In the genomic region with DNA sequence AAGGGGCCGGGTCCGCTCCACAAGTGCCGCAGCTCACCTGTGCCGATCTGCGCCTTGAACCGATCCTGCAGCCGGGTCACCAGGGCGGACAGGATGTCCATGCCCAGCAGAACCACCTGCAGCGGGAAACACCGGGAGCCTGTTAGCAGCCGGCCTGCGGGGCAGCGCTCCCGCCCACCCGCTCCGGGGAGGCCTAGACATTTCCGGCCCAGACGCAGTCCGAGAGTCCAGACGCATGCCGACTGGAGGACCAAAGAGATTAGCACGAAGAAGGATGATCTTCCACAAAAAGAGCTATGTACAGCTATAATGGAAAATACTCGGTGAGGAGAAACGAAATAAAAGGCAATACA, we compare ENCODE assay signal across 8 cellular contexts. TPM values are rescaled to one million over a fixed set of nuclear protein-coding genes. Genes with fewer than 3 reads are reported as not detected.
DNase-seq lines count a peak whose midpoint lies in the region; ATAC-seq and TF ChIP-seq lines count a peak whose summit lies in the region.

No MANE protein-coding gene starts in this region.

- peak overlapping the region; percentile 98 for H3K27ac Mint-ChIP-seq in mesothelial cell of epicardium

- H3K4me1 ChIP-seq in tibial artery, result peaks cover 0 to 67% (median 37%) of the 10 kb centered on the region in 4 donors

- intact Hi-C loops in tibial artery (cut with DNase I; ENCODE audit: low total_unique reads), result loop anchor here (2.0 to 5.0 kb wide), 3 partner anchors 119 to 207 kb away; a partner anchor contains a TSS

- peak overlapping the region; percentile 85 to 98 for H3K27ac ChIP-seq in tibial artery

- no peaks in the 10 kb centered on the region for H3K27me3 Mint-ChIP-seq in mesothelial cell of epicardium (ENCODE audit: low read depth)

- H3K27me3 ChIP-seq in tibial artery, result no peaks in the 10 kb centered on the region

- H3K36me3 ChIP-seq in tibial artery, result peaks cover under 1 to 4% (median 2%) of the 10 kb centered on the region in 3 donors

- H3K9me3 ChIP-seq in tibial artery, result no peaks in the 10 kb centered on the region

- peak overlapping the region; percentile 86 for H3K4me3 Mint-ChIP-seq in mesothelial cell of epicardium

- no peaks in the 10 kb centered on the region for H3K9me3 Mint-ChIP-seq in mesothelial cell of epicardium

- peak overlapping the region; percentile 66 to 74 for H3K4me3 ChIP-seq in tibial artery

- TF ChIP-seq CTCF in mesothelial cell of epicardium (IDR thresholded peaks at IDR 0.05; ENCODE audit: unreplicated experiment), result no peak
- no peak for TF ChIP-seq CTCF in tibial artery (IDR thresholded peaks at IDR 0.05)

- H3K36me3 Mint-ChIP-seq in mesothelial cell of epicardium, result no peaks in the 10 kb centered on the region

- ATAC-seq in GM19452 (IDR thresholded peaks at IDR 0.05; ENCODE audit: unreplicated experiment), result peak; percentile 55
- peak; percentile 51 for ATAC-seq in HG03460 (IDR thresholded peaks at IDR 0.05; ENCODE audit: unreplicated experiment)

- DNase-seq in EL (peak; percentile 81), SK-N-DZ (ENCODE audit: low spot score) (peak; percentile 85), ecto neural progenitor cell (ENCODE audit: low spot score) (peak; percentile 84), mesothelial cell of epicardium (ENCODE audit: low spot score in 2 of 2, unreplicated experiment in 2 of 2) (peak; percentile 41 to 76), tibial artery (peak; percentile 54 to 84), KBM-7 (no peak)

- peaks cover 68% of the 10 kb centered on the region for H3K4me1 Mint-ChIP-seq in mesothelial cell of epicardium

- in situ Hi-C loops in KBM-7 (cut with MboI; ENCODE audit: low pct_unique_long_range_greater_than_20kb, low sequenced_read_pairs), result no loop called here

RNA-seq across cellular contexts. Expression of a gene that starts 0.5 kb away (rescaled TPM):
- polyA plus RNA-seq in SK-N-DZ (2014; cell fraction: cytosol; rRNA removed), result not detected in 2 replicates
- polyA plus RNA-seq in SK-N-DZ (2014; cell fraction: nucleus; rRNA removed), result not detected in 2 replicates
- not detected in 3 replicates for total RNA-seq in mesothelial cell of epicardium
